In genomic region chr3:196962930-196963259, GRCh38 we compare ENCODE assay signal across 1 cellular context.
TF ChIP-seq lines count a peak whose summit lies in the region.

No MANE protein-coding gene starts in this region.

TF ChIP-seq in GM12878, 131 proteins besides CTCF, POLR2A, EP300 and RAD21 (continued from another document):
- no peak for TF ChIP-seq SUZ12 (IDR thresholded peaks at IDR 0.05; ENCODE audit: unreplicated experiment)
- TF ChIP-seq, protein P1, sequence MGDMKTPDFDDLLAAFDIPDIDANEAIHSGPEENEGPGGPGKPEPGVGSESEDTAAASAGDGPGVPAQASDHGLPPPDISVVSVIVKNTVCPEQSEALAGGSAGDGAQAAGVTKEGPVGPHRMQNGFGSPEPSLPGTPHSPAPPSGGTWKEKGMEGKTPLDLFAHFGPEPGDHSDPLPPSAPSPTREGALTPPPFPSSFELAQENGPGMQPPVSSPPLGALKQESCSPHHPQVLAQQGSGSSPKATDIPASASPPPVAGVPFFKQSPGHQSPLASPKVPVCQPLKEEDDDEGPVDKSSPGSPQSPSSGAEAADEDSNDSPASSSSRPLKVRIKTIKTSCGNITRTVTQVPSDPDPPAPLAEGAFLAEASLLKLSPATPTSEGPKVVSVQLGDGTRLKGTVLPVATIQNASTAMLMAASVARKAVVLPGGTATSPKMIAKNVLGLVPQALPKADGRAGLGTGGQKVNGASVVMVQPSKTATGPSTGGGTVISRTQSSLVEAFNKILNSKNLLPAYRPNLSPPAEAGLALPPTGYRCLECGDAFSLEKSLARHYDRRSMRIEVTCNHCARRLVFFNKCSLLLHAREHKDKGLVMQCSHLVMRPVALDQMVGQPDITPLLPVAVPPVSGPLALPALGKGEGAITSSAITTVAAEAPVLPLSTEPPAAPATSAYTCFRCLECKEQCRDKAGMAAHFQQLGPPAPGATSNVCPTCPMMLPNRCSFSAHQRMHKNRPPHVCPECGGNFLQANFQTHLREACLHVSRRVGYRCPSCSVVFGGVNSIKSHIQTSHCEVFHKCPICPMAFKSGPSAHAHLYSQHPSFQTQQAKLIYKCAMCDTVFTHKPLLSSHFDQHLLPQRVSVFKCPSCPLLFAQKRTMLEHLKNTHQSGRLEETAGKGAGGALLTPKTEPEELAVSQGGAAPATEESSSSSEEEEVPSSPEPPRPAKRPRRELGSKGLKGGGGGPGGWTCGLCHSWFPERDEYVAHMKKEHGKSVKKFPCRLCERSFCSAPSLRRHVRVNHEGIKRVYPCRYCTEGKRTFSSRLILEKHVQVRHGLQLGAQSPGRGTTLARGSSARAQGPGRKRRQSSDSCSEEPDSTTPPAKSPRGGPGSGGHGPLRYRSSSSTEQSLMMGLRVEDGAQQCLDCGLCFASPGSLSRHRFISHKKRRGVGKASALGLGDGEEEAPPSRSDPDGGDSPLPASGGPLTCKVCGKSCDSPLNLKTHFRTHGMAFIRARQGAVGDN (IDR thresholded peaks at IDR 0.05) = peak; percentile 21; the same call in 1 of the 2 replicates
TF ChIP-seq in GM12878: peak in this region for 2.
